23 cellular contexts compared by ENCODE assay signal in the genomic region with DNA sequence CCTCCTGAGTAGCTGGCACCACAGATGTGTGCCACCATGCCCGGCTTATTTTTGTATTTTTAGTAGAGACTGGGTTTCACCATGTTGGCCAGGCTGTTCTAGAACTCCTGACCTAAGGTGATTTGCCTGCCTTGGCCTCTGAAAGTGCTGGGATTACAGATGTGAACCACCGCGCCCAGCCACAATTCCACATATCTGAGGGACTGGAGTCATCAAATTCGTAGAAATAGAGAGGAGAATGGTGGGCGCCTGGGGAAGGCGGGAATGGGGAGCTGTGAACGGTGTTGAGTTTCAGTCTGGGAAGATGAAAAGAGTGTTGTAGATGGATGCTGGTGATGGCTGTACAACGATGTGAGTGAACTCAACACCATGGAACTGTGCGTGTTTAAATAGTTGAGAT. TPM values are rescaled to one million over a fixed set of nuclear protein-coding genes. Genes with fewer than 3 reads are reported as not detected.
"Had no signal": no experiment of that assay in that cellular context is flagged by ENCODE, and none has a peak within 500 bp of the region (broad histone marks: within the 10 kb centered on the region; RNA-seq: fewer than 3 reads in every experiment).

No MANE protein-coding gene starts in this region.

- H3K27ac Mint-ChIP-seq: immature natural killer cell; mesothelial cell of epicardium; naive thymus-derived CD4-positive, alpha-beta T cell; natural killer cell treated with Interleukin-12 subunit alpha and Interleukin-12 subunit beta and Interleukin-15 and Interleukin-18, amount 100 ng/mL, for 72 hours; stimulated activated memory B cell treated with anti-CD40 and anti-IgM and Interleukin-4, amounts not matched to agents 10 μg/mL and 1 μg/mL and 100 μg/mL, for 72 hours; stimulated activated naive CD8-positive, alpha-beta T cell treated with anti-CD3 and anti-CD28 coated beads, Interleukin-15, amount 100 ng/mL, for 72 hours had no signal

- H3K9me3 Mint-ChIP-seq: mesothelial cell of epicardium; natural killer cell treated with Interleukin-12 subunit alpha and Interleukin-12 subunit beta and Interleukin-15 and Interleukin-18, amount 100 ng/mL, for 72 hours had no signal

- FAIRE-seq: islet of Langerhans, kidney had no signal

- DNase-seq: immature natural killer cell; kidney; left colon; left ventricle myocardium inferior; mesendoderm; naive thymus-derived CD4-positive, alpha-beta T cell; right lobe of liver; stimulated activated CD4-positive, alpha-beta T cell treated with anti-CD3 and anti-CD28 coated beads, Interleukin-1b, Interleukin-23, amount 100 ng/mL, for 48 hours; stimulated activated CD4-positive, alpha-beta T cell treated with anti-CD3 and anti-CD28 coated beads, Interleukin-2, amount 100 ng/mL, for 48 hours; stimulated activated CD4-positive, alpha-beta T cell treated with anti-CD3 and anti-CD28 coated beads, Interleukin-4, amount 100 ng/mL, for 4 hours; stimulated activated CD8-positive, alpha-beta memory T cell treated with anti-CD3 and anti-CD28 coated beads, Interleukin-4, amount 100 ng/mL, for 48 hours; stimulated activated naive CD4-positive, alpha-beta T cell treated with Interleukin-2 at 50 U/mL for 16 hours; stimulated activated naive CD8-positive, alpha-beta T cell treated with anti-CD3 and anti-CD28 coated beads, Interleukin-15, amount 100 ng/mL, for 72 hours; testis; thyroid gland; trophoblast cell; uterus had no signal

- H3K4me1 Mint-ChIP-seq: immature natural killer cell; stimulated activated memory B cell treated with anti-CD40 and anti-IgM and Interleukin-4, amounts not matched to agents 10 μg/mL and 1 μg/mL and 100 μg/mL, for 72 hours; stimulated activated naive CD8-positive, alpha-beta T cell treated with anti-CD3 and anti-CD28 coated beads, Interleukin-15, amount 100 ng/mL, for 72 hours had no signal

- H3K36me3 Mint-ChIP-seq: immature natural killer cell; mesothelial cell of epicardium; natural killer cell treated with Interleukin-12 subunit alpha and Interleukin-12 subunit beta and Interleukin-15 and Interleukin-18, amount 100 ng/mL, for 72 hours; stimulated activated memory B cell treated with anti-CD40 and anti-IgM and Interleukin-4, amounts not matched to agents 10 μg/mL and 1 μg/mL and 100 μg/mL, for 72 hours had no signal

- ATAC-seq: left colon; naive thymus-derived CD4-positive, alpha-beta T cell; natural killer cell treated with Interleukin-12 subunit alpha and Interleukin-12 subunit beta and Interleukin-15 and Interleukin-18, amount 100 ng/mL, for 72 hours; right lobe of liver; stimulated activated memory B cell treated with anti-CD40 and anti-IgM and Interleukin-4, amounts not matched to agents 10 μg/mL and 1 μg/mL and 100 μg/mL, for 72 hours; stimulated activated naive CD8-positive, alpha-beta T cell treated with anti-CD3 and anti-CD28 coated beads, Interleukin-15, amount 100 ng/mL, for 72 hours had no signal

- H3K4me3 Mint-ChIP-seq: immature natural killer cell; natural killer cell treated with Interleukin-12 subunit alpha and Interleukin-12 subunit beta and Interleukin-15 and Interleukin-18, amount 100 ng/mL, for 72 hours; stimulated activated memory B cell treated with anti-CD40 and anti-IgM and Interleukin-4, amounts not matched to agents 10 μg/mL and 1 μg/mL and 100 μg/mL, for 72 hours; stimulated activated naive CD8-positive, alpha-beta T cell treated with anti-CD3 and anti-CD28 coated beads, Interleukin-15, amount 100 ng/mL, for 72 hours had no signal

RNA-seq across cellular contexts. Expression of a gene that starts 1.9 kb away (rescaled TPM):
- total RNA-seq: myocyte, pulmonary artery endothelial cell had no signal
